ENCODE assay signal across 24 cellular contexts in the genomic region with DNA sequence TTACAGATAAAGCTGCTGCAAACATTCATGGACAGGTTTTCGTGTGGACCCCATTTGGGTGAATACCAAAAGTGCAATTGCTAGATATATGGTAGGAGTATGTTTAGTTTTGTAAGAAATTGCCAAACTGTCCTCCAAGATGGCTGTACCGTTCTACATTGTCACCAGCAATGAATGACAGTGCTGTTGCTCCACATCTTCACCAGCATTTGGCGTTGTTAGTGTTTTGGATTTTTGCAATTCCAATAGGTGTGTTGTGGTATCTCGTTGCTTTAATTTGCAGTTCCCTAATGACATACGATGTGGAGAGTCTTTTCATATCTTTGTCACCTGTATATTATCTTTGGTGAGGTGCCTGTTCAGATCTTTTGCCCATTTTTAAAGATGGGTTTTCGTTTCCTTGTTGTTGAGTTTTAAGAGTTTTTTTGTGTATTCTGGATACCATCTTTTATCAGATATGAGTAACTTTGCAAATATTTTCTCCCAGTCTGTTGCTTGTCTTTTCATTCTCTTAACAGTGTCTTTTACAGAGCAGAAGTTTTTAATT. TPM values are rescaled to one million over a fixed set of nuclear protein-coding genes. Genes with fewer than 3 reads are reported as not detected.
A peak's percentile ranks its signal among the peaks of the same experiment; 100 is the strongest.
DNase-seq lines count a peak whose midpoint lies in the region; ATAC-seq, FAIRE-seq and TF ChIP-seq lines count a peak whose summit lies in the region.
"Had no signal": no experiment of that assay in that cellular context is flagged by ENCODE, and none has a peak within 500 bp of the region (broad histone marks: within the 10 kb centered on the region; RNA-seq: fewer than 3 reads in every experiment).

No MANE protein-coding gene starts in this region.

- H3K79me2 ChIP-seq in K562 (ENCODE audit: control insufficient read depth, insufficient read depth, low read length) (no peaks in the 10 kb centered on the region), trophoblast cell (ENCODE audit: control insufficient read depth, insufficient read depth, low read length, poor library complexity) (no peaks in the 10 kb centered on the region)

- H2AFZ ChIP-seq in K562 (ENCODE audit: low read depth, low read length) = no peak overlapping the region
- no peak overlapping the region for H2AFZ ChIP-seq in trophoblast cell (ENCODE audit: insufficient read depth, low read length, poor library complexity)

- no peak overlapping the region for H4K12ac ChIP-seq in trophoblast cell (ENCODE audit: low read depth, low read length)

- no peak for ATAC-seq in K562
- ATAC-seq: CD8-positive, alpha-beta T cell; GM12878 had no signal

- TF ChIP-seq RAD21 in K562 (CRISPR knock-in tag; conservative IDR thresholded peaks at IDR 0.05 in 1 of 2, IDR thresholded peaks at IDR 0.05 in 1 of 2) = no peak

- no peaks in the 10 kb centered on the region for H3K9me1 ChIP-seq in K562 (ENCODE audit: control insufficient read depth, insufficient read depth, low read length)

- POLR2A ChIA-PET in HEK293 (lab: Yijun Ruan, JAX) (no interaction called here), K562 (lab: Yijun Ruan, JAX) (interaction anchor here (0.6 kb wide), 1 partner anchor 171 kb away, joined by 3 read pairs; no protein-coding TSS in a partner anchor)

- H3K18ac ChIP-seq in trophoblast cell (ENCODE audit: low read length) = no peak overlapping the region

- no peak overlapping the region for H3K14ac ChIP-seq in trophoblast cell (ENCODE audit: low read length)

- H3K4me1 ChIP-seq in HEK293 (ENCODE audit: control insufficient read depth, insufficient read depth, low read length) = no peaks in the 10 kb centered on the region
- no peaks in the 10 kb centered on the region for H3K4me1 ChIP-seq in K562 (replicated peaks in 1 of 2; ENCODE audit: control insufficient read depth in 2 of 2, insufficient read depth in 2 of 2, low read length in 2 of 2)
- H3K4me1 ChIP-seq in trophoblast cell (ENCODE audit: control insufficient read depth in 1 of 2, insufficient read depth in 2 of 2, low read length in 2 of 2) = no peaks in the 10 kb centered on the region
- H3K4me1 ChIP-seq: BE2C, BLaER1, Caco-2 had no signal

- in situ Hi-C loops in K562 (cut with MboI) = no loop called here

- no peak overlapping the region for H3K4me2 ChIP-seq in K562 (ENCODE audit: insufficient read depth, low read length)
- no peak overlapping the region for H3K4me2 ChIP-seq in trophoblast cell (ENCODE audit: low read length)
- H3K4me2 ChIP-seq: BLaER1 had no signal

- TF ChIP-seq POLR2A in K562 (conservative IDR thresholded peaks at IDR 0.05) = no peak

- H3K27me3 ChIP-seq in K562 (ENCODE audit: control insufficient read depth in 2 of 2, insufficient read depth in 2 of 2, low read length in 2 of 2) (no peaks in the 10 kb centered on the region), trophoblast cell (ENCODE audit: insufficient read depth, low read length) (no peaks in the 10 kb centered on the region)
- H3K27me3 ChIP-seq: BE2C, BLaER1 had no signal

- intact Hi-C loops in K562 (cut with micrococcal nuclease) = no loop called here

- no peak overlapping the region for H2BK5ac ChIP-seq in trophoblast cell (ENCODE audit: low read depth, low read length, poor library complexity)

- no peak overlapping the region for H2BK120ac ChIP-seq in trophoblast cell (ENCODE audit: insufficient read depth, low read length, poor library complexity)

- no TSS peak for BruUV-seq in K562 (replicated peaks; lab: Mats Ljungman, UMichigan)

- H3K9ac ChIP-seq in K562 (ENCODE audit: insufficient read depth in 1 of 2, low read depth in 2 of 2, low read length in 2 of 2) = no peak overlapping the region
- no peak overlapping the region for H3K9ac ChIP-seq in trophoblast cell (ENCODE audit: low read length)
- H3K9ac ChIP-seq: BLaER1 had no signal

- no peak overlapping the region for H4K91ac ChIP-seq in trophoblast cell (ENCODE audit: low read depth, low read length)

- 5% methylated on average over 6 of the region's 6 CpGs for WGBS in K562 (ENCODE audit: insufficient coverage, low coverage, missing lambda C conversion rate)
- WGBS in trophoblast cell (ENCODE audit: extremely low coverage, insufficient coverage, insufficient read length) = no CpG with 5 or more reads among the region's 6 CpGs

- no peak overlapping the region for H4K8ac ChIP-seq in trophoblast cell (ENCODE audit: low read depth, low read length)

- no peak overlapping the region for H3K27ac ChIP-seq in HEK293 (ENCODE audit: extremely low read depth, low read depth, low read length)
- no peak overlapping the region for H3K27ac ChIP-seq in K562 (ENCODE audit: extremely low read depth, low read depth, low read length)
- H3K27ac ChIP-seq in trophoblast cell (ENCODE audit: low read depth, low read length) = no peak overlapping the region
- H3K27ac ChIP-seq: BLaER1 had no signal

- H4K20me1 ChIP-seq in K562 (replicated peaks; ENCODE audit: control insufficient read depth, insufficient read depth, low read length) = no peaks in the 10 kb centered on the region
- H4K20me1 ChIP-seq: BLaER1 had no signal

- H3K79me1 ChIP-seq in trophoblast cell (ENCODE audit: low read length) = no peaks in the 10 kb centered on the region

- no peak overlapping the region for H3K23ac ChIP-seq in trophoblast cell (ENCODE audit: low read length)

- H3K9me3 ChIP-seq in HEK293 (ENCODE audit: control insufficient read depth, insufficient read depth, low read depth, low read length) (no peaks in the 10 kb centered on the region), K562 (replicated peaks; ENCODE audit: control insufficient read depth, insufficient read depth, low read depth, low read length) (no peaks in the 10 kb centered on the region), trophoblast cell (ENCODE audit: insufficient read depth, low read depth, low read length) (no peaks in the 10 kb centered on the region)
- H3K9me3 ChIP-seq: BE2C, BLaER1, Caco-2 had no signal

- no peak overlapping the region for H2BK12ac ChIP-seq in trophoblast cell (ENCODE audit: low read length)

- TF ChIP-seq CTCF in HEK293 (tag by site-specific recombination; IDR thresholded peaks at IDR 0.05) (no peak), K562 (IDR thresholded peaks at IDR 0.05 in 2 of 3, conservative IDR thresholded peaks at IDR 0.05 in 1 of 3; ENCODE audit: insufficient read depth in 2 of 3, low read depth in 1 of 3, low read length in 3 of 3) (no peak), GM10266 (IDR thresholded peaks at IDR 0.05; ENCODE audit: control insufficient read depth, insufficient read depth, low read depth, missing control alignments) (no peak)

- TF ChIP-seq EP300 in K562 (IDR thresholded peaks at IDR 0.05; ENCODE audit: low read length) = no peak

- CTCF ChIA-PET in HEK293 (lab: Yijun Ruan, JAX) = no interaction called here
- CTCF ChIA-PET in K562 (lab: Yijun Ruan, JAX; ENCODE audit: low intra/inter-chr PET ratio) = no interaction called here

- H3K36me3 ChIP-seq in HEK293 (ENCODE audit: control insufficient read depth in 2 of 2, insufficient read depth in 1 of 2, low read length in 2 of 2) = no peaks in the 10 kb centered on the region
- H3K36me3 ChIP-seq in K562 (ENCODE audit: control insufficient read depth, insufficient read depth, low read length) = no peaks in the 10 kb centered on the region
- no peaks in the 10 kb centered on the region for H3K36me3 ChIP-seq in trophoblast cell (ENCODE audit: control insufficient read depth in 1 of 2, insufficient read depth in 2 of 2, low read length in 2 of 2)
- H3K36me3 ChIP-seq: BE2C, BLaER1 had no signal

- no peak overlapping the region for H3K4me3 ChIP-seq in HEK293 (ENCODE audit: low read depth, low read length)
- no peak overlapping the region for H3K4me3 ChIP-seq in K562
- H3K4me3 ChIP-seq in trophoblast cell (ENCODE audit: low read depth, low read length) = no peak overlapping the region
- H3K4me3 ChIP-seq: BLaER1, GM12878 had no signal

- H2AK5ac ChIP-seq in trophoblast cell (ENCODE audit: low read length) = no peak overlapping the region

- DNase-seq in K562 (ENCODE audit: extremely low read depth in 1 of 4, low spot score in 3 of 4) (no peak), trophoblast cell (peak; percentile 33 to 86), NCI-H748 treated with DMSO at 0.1 percent for 48 hours (lab: John Stamatoyannopoulos, UW) (no peak), GM10266 (ENCODE audit: extremely low spot score) (no peak), NCI-H1930 (lab: John Stamatoyannopoulos, UW) (no peak)
- DNase-seq: 8988T; ACHN; BE2C; C1 segment of cervical spinal cord; Caco-2; Calu3; CD4-positive, CD25-positive, alpha-beta regulatory T cell; CD8-positive, alpha-beta T cell; DMS79 treated with DMSO at 0.1 percent for 48 hours; GF-D8 had no signal

- no peak for FAIRE-seq in K562 (lab: Jason Lieb, UNC)
- FAIRE-seq: A204.1, D721Med, G401.6, GM12878, GM12892, GM18507 had no signal

- no peak overlapping the region for H3K4ac ChIP-seq in trophoblast cell (ENCODE audit: low read depth, low read length)

RNA-seq across cellular contexts. Expression of a gene that starts 12.1 kb away (rescaled TPM):
- 0.46 TPM in 1 of 2 replicates, not detected in the other for total RNA-seq in K562 (2011; cell fraction: chromatin; rRNA removed; ENCODE audit: low replicate concordance)
- total RNA-seq in K562 (2011; cell fraction: nucleolus; rRNA removed) = 0.13 TPM in 1 of 2 replicates, not detected in the other
- 0.15 and 0.53 TPM in 2 replicates for total RNA-seq in K562 (2011; cell fraction: nucleoplasm; rRNA removed)
- not detected in 2 replicates for total RNA-seq in K562 (2014; rRNA removed)
- total RNA-seq in K562 (2014; rRNA removed; fragmentation: Illumina TruSeq; extraction: Trizol) = 0.06 and 0.15 TPM in 2 replicates
- total RNA-seq in K562 (2015; rRNA removed; fragmentation: Illumina TruSeq; extraction: Trizol) = 0.07 and 0.11 TPM in 2 replicates
- total RNA-seq in K562 (2021) = not detected in 2 replicates
- 0.06 and 0.23 TPM in 2 replicates for polyA plus RNA-seq in K562 (2011; rRNA removed)
- 0.01 TPM in 1 of 2 replicates, not detected in the other for polyA plus RNA-seq in K562 (2011; cell fraction: cytosol; rRNA removed)
- polyA plus RNA-seq in K562 (2011; cell fraction: nucleus; rRNA removed) = 0.17 and 0.28 TPM in 2 replicates
- 0.10 and 0.22 TPM in 2 replicates for polyA plus RNA-seq in K562 (2012)
- 0.09 TPM in 1 of 2 replicates, not detected in the other for polyA plus RNA-seq in K562 (2014; fragmentation: Illumina TruSeq; extraction: Trizol)
- under 1 TPM in 1 of 2 experiments, not detected in 1; 0.08 TPM for polyA plus RNA-seq in K562 (2014; fragmentation: Nextera tagmentation; extraction: Ambion mirVana)
- polyA plus RNA-seq in K562 (2014; rRNA removed) = 0.16 TPM in 1 of 2 replicates, not detected in the other
- polyA minus RNA-seq in K562 (2011; rRNA and poly(A)+ RNA removed) = 0.18 and 0.36 TPM in 2 replicates
- polyA minus RNA-seq in K562 (2011; cell fraction: cytosol; rRNA and poly(A)+ RNA removed) = not detected in 2 replicates
- 0.22 TPM in 1 of 2 replicates, not detected in the other for polyA minus RNA-seq in K562 (2011; cell fraction: nucleus; rRNA and poly(A)+ RNA removed)
- polyA plus RNA-seq in trophoblast cell (2013) = 0.12 and 0.24 TPM in 2 replicates
- polyA plus RNA-seq: CD14-positive monocyte had no signal

RNA-seq across cellular contexts. Expression of a gene that starts 21.4 kb away (rescaled TPM):
- 34.0 and 121 TPM in 2 replicates for total RNA-seq in K562 (2011; cell fraction: chromatin; rRNA removed; ENCODE audit: low replicate concordance)
- 13.8 and 21.3 TPM in 2 replicates for total RNA-seq in K562 (2011; cell fraction: nucleolus; rRNA removed)
- 35.2 and 46.0 TPM in 2 replicates for total RNA-seq in K562 (2011; cell fraction: nucleoplasm; rRNA removed)
- total RNA-seq in K562 (2014; rRNA removed) (46.2 and 47.3 TPM in 2 replicates), K562 (2014; rRNA removed; fragmentation: Illumina TruSeq; extraction: Trizol) (63.8 and 67.1 TPM in 2 replicates), K562 (2015; rRNA removed; fragmentation: Illumina TruSeq; extraction: Trizol) (60.7 and 63.1 TPM in 2 replicates), K562 (2021) (50.1 and 52.0 TPM in 2 replicates)
- polyA plus RNA-seq in K562 (2011; rRNA removed) (51.3 and 62.9 TPM in 2 replicates), K562 (2014; fragmentation: Illumina TruSeq; extraction: Trizol) (50.1 and 59.4 TPM in 2 replicates), K562 (2014; fragmentation: Nextera tagmentation; extraction: Ambion mirVana) (10 to 100 TPM in 1 of 2 experiments, 1 to 10 TPM in 1; 8.8 to 13.7 TPM), K562 (2014; rRNA removed) (61.4 and 61.9 TPM in 2 replicates)
- 11.7 and 23.8 TPM in 2 replicates for polyA plus RNA-seq in K562 (2011; cell fraction: cytosol; rRNA removed)
- 22.8 and 41.5 TPM in 2 replicates for polyA plus RNA-seq in K562 (2011; cell fraction: nucleus; rRNA removed)
- polyA plus RNA-seq in K562 (2012) = 46.0 and 52.0 TPM in 2 replicates
- 65.9 and 81.4 TPM in 2 replicates for polyA minus RNA-seq in K562 (2011; rRNA and poly(A)+ RNA removed)
- 25.4 and 26.0 TPM in 2 replicates for polyA minus RNA-seq in K562 (2011; cell fraction: cytosol; rRNA and poly(A)+ RNA removed)
- polyA minus RNA-seq in K562 (2011; cell fraction: nucleus; rRNA and poly(A)+ RNA removed) = 40.8 and 69.0 TPM in 2 replicates
- 26.4 TPM in 2 replicates for polyA plus RNA-seq in trophoblast cell (2013)

Comparison
In these comparisons a context has a peak if more than half of its experiments do, and no peak if none do; other contexts are left out.
1. DNase-seq: peak in trophoblast cell (2 of 2); none in K562 (0 of 4), NCI-H748 treated with DMSO at 0.1 percent for 48 hours (single experiment), GM10266 (single experiment) and NCI-H1930 (0 of 2).